ENCODE assay signal across 24 cellular contexts in genomic region chr15:61318802-61319201, GRCh38.
"Had no signal": no experiment of that assay in that cellular context is flagged by ENCODE, and none has a peak within 500 bp of the region (broad histone marks: within the 10 kb centered on the region; RNA-seq: fewer than 3 reads in every experiment).

No MANE protein-coding gene starts in this region.

- H3K4me1 Mint-ChIP-seq: immature natural killer cell; naive thymus-derived CD8-positive, alpha-beta T cell; nephron; neural crest cell; stimulated activated naive B cell treated with anti-CD40 and anti-IgM and Interleukin-4, amounts not matched to agents 10 μg/mL and 1 μg/mL and 100 μg/mL, for 72 hours had no signal

- H3K36me3 ChIP-seq: lower lobe of right lung, right atrium auricular region, right lobe of liver, stomach, thyroid gland, transverse colon, upper lobe of right lung had no signal

- DNase-seq: hypothalamus; immature natural killer cell; islet precursor cell; left ventricle myocardium superior; lower lobe of right lung; mammary epithelial cell; mesenchymal stem cell; naive thymus-derived CD8-positive, alpha-beta T cell; nucleus accumbens; stimulated activated CD4-positive, alpha-beta T cell treated with anti-CD3 and anti-CD28 coated beads, Interleukin-1b, Interleukin-23, amount 100 ng/mL, for 48 hours; stimulated activated CD4-positive, alpha-beta T cell treated with anti-CD3 and anti-CD28 coated beads, Interleukin-2, amount 100 ng/mL, for 48 hours; stimulated activated naive B cell treated with anti-CD40 and anti-IgM and Interleukin-4, amounts not matched to agents 10 μg/mL and 1 μg/mL and 100 μg/mL, for 72 hours; stimulated activated naive CD8-positive, alpha-beta T cell treated with anti-CD3 and anti-CD28 coated beads, Interleukin-15, Interleukin-2, amounts not matched to agents 100 U/mL and 50 U/mL, for 24 hours; stomach; testis; thyroid gland; transverse colon; upper lobe of right lung had no signal

- H3K9me3 ChIP-seq: lower lobe of right lung, right atrium auricular region, right lobe of liver, stomach, testis, thyroid gland, transverse colon, upper lobe of right lung had no signal

- H3K4me3 Mint-ChIP-seq: immature natural killer cell; naive thymus-derived CD8-positive, alpha-beta T cell; nephron; neural crest cell; stimulated activated naive B cell treated with anti-CD40 and anti-IgM and Interleukin-4, amounts not matched to agents 10 μg/mL and 1 μg/mL and 100 μg/mL, for 72 hours had no signal

- H3K4me3 ChIP-seq: lower lobe of right lung, right atrium auricular region, smooth muscle cell, stomach, testis, thyroid gland, transverse colon, upper lobe of right lung had no signal

- H3K27me3 ChIP-seq: right atrium auricular region, right lobe of liver, stomach, testis, thyroid gland, transverse colon, upper lobe of right lung had no signal

- H3K27ac Mint-ChIP-seq: immature natural killer cell; naive thymus-derived CD8-positive, alpha-beta T cell; nephron; stimulated activated naive B cell treated with anti-CD40 and anti-IgM and Interleukin-4, amounts not matched to agents 10 μg/mL and 1 μg/mL and 100 μg/mL, for 72 hours had no signal

- H3K9ac ChIP-seq: parathyroid adenoma had no signal

- H3K4me1 ChIP-seq: lower lobe of right lung, parathyroid adenoma, right atrium auricular region, stomach, testis, thyroid gland, transverse colon, upper lobe of right lung had no signal

- H3K9me3 Mint-ChIP-seq: immature natural killer cell had no signal

- H3K36me3 Mint-ChIP-seq: immature natural killer cell; naive thymus-derived CD8-positive, alpha-beta T cell; stimulated activated naive B cell treated with anti-CD40 and anti-IgM and Interleukin-4, amounts not matched to agents 10 μg/mL and 1 μg/mL and 100 μg/mL, for 72 hours had no signal

- ATAC-seq: left ventricle myocardium superior; lower lobe of right lung; naive thymus-derived CD8-positive, alpha-beta T cell; stimulated activated naive B cell treated with anti-CD40 and anti-IgM and Interleukin-4, amounts not matched to agents 10 μg/mL and 1 μg/mL and 100 μg/mL, for 72 hours; stimulated activated naive CD8-positive, alpha-beta T cell treated with anti-CD3 and anti-CD28 coated beads, Interleukin-15, Interleukin-2, amounts not matched to agents 100 U/mL and 50 U/mL, for 24 hours; upper lobe of right lung had no signal
